In genomic region chr15:50289749-50290148, GRCh38 we compare ENCODE assay signal across 18 cellular contexts. TPM values are rescaled to one million over a fixed set of nuclear protein-coding genes. Genes with fewer than 3 reads are reported as not detected.
DNase-seq lines count a peak whose midpoint lies in the region; ATAC-seq and TF ChIP-seq lines count a peak whose summit lies in the region.
"Had no signal": no experiment of that assay in that cellular context is flagged by ENCODE, and none has a peak within 500 bp of the region (broad histone marks: within the 10 kb centered on the region; RNA-seq: fewer than 3 reads in every experiment).

No MANE protein-coding gene starts in this region.

- POLR2A ChIA-PET in HEK293 (lab: Yijun Ruan, JAX): no interaction called here

- no peak overlapping the region for H3K4me3 ChIP-seq in HEK293 (ENCODE audit: low read depth, low read length)
- H3K4me3 ChIP-seq: BLaER1, HAP-1 had no signal

- H3K36me3 ChIP-seq in HEK293 (ENCODE audit: control insufficient read depth in 2 of 2, insufficient read depth in 1 of 2, low read length in 2 of 2): peaks cover 0 to 16% of the 10 kb centered on the region in 2 experiments; a peak in 2 of 3 replicates

- H3K4me1 Mint-ChIP-seq in activated CD4-positive, alpha-beta T cell treated with anti-CD3 and anti-CD28 coated beads, Interleukin-2, amount 10 ng/mL, durations not matched to agents 24 days and 14 days: peaks cover 6% of the 10 kb centered on the region
- H3K4me1 Mint-ChIP-seq in activated T-helper 1 cell treated with anti-CD3 and anti-CD28 coated beads, Interleukin-12 subunit alpha, Interleukin-12 subunit beta, Interleukin-2, Interleukin-4 antibody, amounts not matched to agents 30 ng/mL and 10 ng/mL and 1 ng/mL, durations not matched to agents 14 hours and 24 hours and 36 hours (ENCODE audit: low read depth): peaks cover 12% of the 10 kb centered on the region
- H3K4me1 Mint-ChIP-seq in stimulated activated naive B cell treated with anti-CD40 and anti-IgM and Interleukin-4, amounts not matched to agents 10 μg/mL and 1 μg/mL and 100 μg/mL, for 72 hours: peaks cover 0 to under 1% of the 10 kb centered on the region in 2 donors
- H3K4me1 Mint-ChIP-seq: B cell had no signal

- H3K27ac ChIP-seq in HEK293 (ENCODE audit: extremely low read depth, low read depth, low read length): no peak overlapping the region
- no peak overlapping the region for H3K27ac ChIP-seq in caudate nucleus (ENCODE audit: low read depth, low read length)
- H3K27ac ChIP-seq: 22Rv1, BLaER1, C4-2B had no signal

- H3K9me3 ChIP-seq in HEK293 (ENCODE audit: control insufficient read depth, insufficient read depth, low read depth, low read length): no peaks in the 10 kb centered on the region
- H3K9me3 ChIP-seq: BLaER1, Caco-2, HAP-1 had no signal

- peaks cover 50% of the 10 kb centered on the region for H3K36me3 Mint-ChIP-seq in activated CD4-positive, alpha-beta T cell treated with anti-CD3 and anti-CD28 coated beads, Interleukin-2, amount 10 ng/mL, durations not matched to agents 24 days and 14 days (ENCODE audit: low read depth)
- H3K36me3 Mint-ChIP-seq in activated T-helper 1 cell treated with anti-CD3 and anti-CD28 coated beads, Interleukin-12 subunit alpha, Interleukin-12 subunit beta, Interleukin-2, Interleukin-4 antibody, amounts not matched to agents 30 ng/mL and 10 ng/mL and 1 ng/mL, durations not matched to agents 14 hours and 24 hours and 36 hours (ENCODE audit: low read depth): peaks cover 35% of the 10 kb centered on the region
- peaks cover 14 to 24% of the 10 kb centered on the region in 2 donors for H3K36me3 Mint-ChIP-seq in stimulated activated naive B cell treated with anti-CD40 and anti-IgM and Interleukin-4, amounts not matched to agents 10 μg/mL and 1 μg/mL and 100 μg/mL, for 72 hours

- no peak overlapping the region for H3K4me3 Mint-ChIP-seq in activated CD4-positive, alpha-beta T cell treated with anti-CD3 and anti-CD28 coated beads, Interleukin-2, amount 10 ng/mL, durations not matched to agents 24 days and 14 days
- no peak overlapping the region for H3K4me3 Mint-ChIP-seq in activated T-helper 1 cell treated with anti-CD3 and anti-CD28 coated beads, Interleukin-12 subunit alpha, Interleukin-12 subunit beta, Interleukin-2, Interleukin-4 antibody, amounts not matched to agents 30 ng/mL and 10 ng/mL and 1 ng/mL, durations not matched to agents 14 hours and 24 hours and 36 hours
- no peak overlapping the region for H3K4me3 Mint-ChIP-seq in stimulated activated naive B cell treated with anti-CD40 and anti-IgM and Interleukin-4, amounts not matched to agents 10 μg/mL and 1 μg/mL and 100 μg/mL, for 72 hours
- H3K4me3 Mint-ChIP-seq: B cell; CD4-positive, CD25-positive, alpha-beta regulatory T cell; CD8-positive, alpha-beta T cell had no signal

- no peak for TF ChIP-seq CTCF in HEK293 (tag by site-specific recombination; IDR thresholded peaks at IDR 0.05)

- H3K27me3 Mint-ChIP-seq in activated CD4-positive, alpha-beta T cell treated with anti-CD3 and anti-CD28 coated beads, Interleukin-2, amount 10 ng/mL, durations not matched to agents 24 days and 14 days: no peaks in the 10 kb centered on the region
- no peaks in the 10 kb centered on the region for H3K27me3 Mint-ChIP-seq in activated T-helper 1 cell treated with anti-CD3 and anti-CD28 coated beads, Interleukin-12 subunit alpha, Interleukin-12 subunit beta, Interleukin-2, Interleukin-4 antibody, amounts not matched to agents 30 ng/mL and 10 ng/mL and 1 ng/mL, durations not matched to agents 14 hours and 24 hours and 36 hours (ENCODE audit: insufficient read depth)
- H3K27me3 Mint-ChIP-seq in stimulated activated naive B cell treated with anti-CD40 and anti-IgM and Interleukin-4, amounts not matched to agents 10 μg/mL and 1 μg/mL and 100 μg/mL, for 72 hours: no peaks in the 10 kb centered on the region
- H3K27me3 Mint-ChIP-seq: B cell; CD4-positive, CD25-positive, alpha-beta regulatory T cell had no signal

- no peak for DNase-seq in activated CD4-positive, alpha-beta T cell treated with anti-CD3 and anti-CD28 coated beads, Interleukin-2, amount 10 ng/mL, durations not matched to agents 24 days and 14 days
- no peak for DNase-seq in activated CD4-positive, alpha-beta T cell treated with anti-CD3 and anti-CD28 coated beads for 48 hours
- DNase-seq in activated T-helper 1 cell treated with anti-CD3 and anti-CD28 coated beads, Interleukin-12 subunit alpha, Interleukin-12 subunit beta, Interleukin-2, Interleukin-4 antibody, amounts not matched to agents 30 ng/mL and 10 ng/mL and 1 ng/mL, durations not matched to agents 14 hours and 24 hours and 36 hours (ENCODE audit: low spot score): no peak
- no peak for DNase-seq in stimulated activated naive B cell treated with anti-CD40 and anti-IgM and Interleukin-4, amounts not matched to agents 10 μg/mL and 1 μg/mL and 100 μg/mL, for 72 hours
- no peak for DNase-seq in caudate nucleus (lab: John Stamatoyannopoulos, UW)
- DNase-seq in stimulated activated CD4-positive, alpha-beta T cell treated with anti-CD3 and anti-CD28 coated beads, Interleukin-4, amount 100 ng/mL, for 1 hour: no peak
- DNase-seq: Caco-2; CD4-positive, CD25-positive, alpha-beta regulatory T cell; CD8-positive, alpha-beta T cell; DMS153; DND-41; GOT3 had no signal

- intact Hi-C loops in activated CD4-positive, alpha-beta T cell treated with anti-CD3 and anti-CD28 coated beads, Interleukin-2, amount 10 ng/mL, durations not matched to agents 24 days and 14 days (cut with micrococcal nuclease): no loop called here
- intact Hi-C loops in activated T-helper 1 cell treated with anti-CD3 and anti-CD28 coated beads, Interleukin-12 subunit alpha, Interleukin-12 subunit beta, Interleukin-2, Interleukin-4 antibody, amounts not matched to agents 30 ng/mL and 10 ng/mL and 1 ng/mL, durations not matched to agents 14 hours and 24 hours and 36 hours (cut with micrococcal nuclease): no loop called here

- CTCF ChIA-PET in HEK293 (lab: Yijun Ruan, JAX): no interaction called here

- peak overlapping the region; percentile 56 for H3K27ac Mint-ChIP-seq in activated CD4-positive, alpha-beta T cell treated with anti-CD3 and anti-CD28 coated beads, Interleukin-2, amount 10 ng/mL, durations not matched to agents 24 days and 14 days
- peak overlapping the region; percentile 11 for H3K27ac Mint-ChIP-seq in activated T-helper 1 cell treated with anti-CD3 and anti-CD28 coated beads, Interleukin-12 subunit alpha, Interleukin-12 subunit beta, Interleukin-2, Interleukin-4 antibody, amounts not matched to agents 30 ng/mL and 10 ng/mL and 1 ng/mL, durations not matched to agents 14 hours and 24 hours and 36 hours
- peak overlapping the region; percentile 37 for H3K27ac Mint-ChIP-seq in stimulated activated naive B cell treated with anti-CD40 and anti-IgM and Interleukin-4, amounts not matched to agents 10 μg/mL and 1 μg/mL and 100 μg/mL, for 72 hours
- H3K27ac Mint-ChIP-seq: B cell; CD4-positive, CD25-positive, alpha-beta regulatory T cell; CD8-positive, alpha-beta T cell had no signal

- H3K9me3 Mint-ChIP-seq in activated CD4-positive, alpha-beta T cell treated with anti-CD3 and anti-CD28 coated beads, Interleukin-2, amount 10 ng/mL, durations not matched to agents 24 days and 14 days: no peaks in the 10 kb centered on the region
- H3K9me3 Mint-ChIP-seq in activated T-helper 1 cell treated with anti-CD3 and anti-CD28 coated beads, Interleukin-12 subunit alpha, Interleukin-12 subunit beta, Interleukin-2, Interleukin-4 antibody, amounts not matched to agents 30 ng/mL and 10 ng/mL and 1 ng/mL, durations not matched to agents 14 hours and 24 hours and 36 hours: no peaks in the 10 kb centered on the region
- no peaks in the 10 kb centered on the region for H3K9me3 Mint-ChIP-seq in stimulated activated naive B cell treated with anti-CD40 and anti-IgM and Interleukin-4, amounts not matched to agents 10 μg/mL and 1 μg/mL and 100 μg/mL, for 72 hours
- H3K9me3 Mint-ChIP-seq: CD4-positive, CD25-positive, alpha-beta regulatory T cell; CD8-positive, alpha-beta T cell had no signal

- H3K4me1 ChIP-seq in HEK293 (ENCODE audit: control insufficient read depth, insufficient read depth, low read length): no peaks in the 10 kb centered on the region
- H3K4me1 ChIP-seq: BLaER1, Caco-2, HAP-1 had no signal

- no peak for ATAC-seq in stimulated activated naive B cell treated with anti-CD40 and anti-IgM and Interleukin-4, amounts not matched to agents 10 μg/mL and 1 μg/mL and 100 μg/mL, for 72 hours (replicated peaks)
- ATAC-seq: CD8-positive, alpha-beta T cell had no signal

TF ChIP-seq in HEK293, 187 proteins besides CTCF, POLR2A, EP300 and RAD21:
- peak; percentile 63 for TF ChIP-seq ZNF121 (tag by site-specific recombination; IDR thresholded peaks at IDR 0.05)
- TF ChIP-seq ZNF335 (tag by site-specific recombination; conservative IDR thresholded peaks at IDR 0.05): no peak
- no peak for TF ChIP-seq ZNF398 (tag by site-specific recombination; IDR thresholded peaks at IDR 0.05)

RNA-seq across cellular contexts. Expression of gene HDC, which starts 24.2 kb away (rescaled TPM):
- total RNA-seq in activated CD4-positive, alpha-beta T cell treated with anti-CD3 and anti-CD28 coated beads, Interleukin-2, amount 10 ng/mL, durations not matched to agents 24 days and 14 days: 2.7 and 3.1 TPM in 2 replicates
- 2.1 and 2.4 TPM in 2 replicates for total RNA-seq in activated T-helper 1 cell treated with anti-CD3 and anti-CD28 coated beads, Interleukin-12 subunit alpha, Interleukin-12 subunit beta, Interleukin-2, Interleukin-4 antibody, amounts not matched to agents 30 ng/mL and 10 ng/mL and 1 ng/mL, durations not matched to agents 14 hours and 24 hours and 36 hours
- total RNA-seq: B cell; Caco-2; CD8-positive, alpha-beta T cell had no signal
